Comparison of ENCODE assay signal across 14 cellular contexts in the genomic region with DNA sequence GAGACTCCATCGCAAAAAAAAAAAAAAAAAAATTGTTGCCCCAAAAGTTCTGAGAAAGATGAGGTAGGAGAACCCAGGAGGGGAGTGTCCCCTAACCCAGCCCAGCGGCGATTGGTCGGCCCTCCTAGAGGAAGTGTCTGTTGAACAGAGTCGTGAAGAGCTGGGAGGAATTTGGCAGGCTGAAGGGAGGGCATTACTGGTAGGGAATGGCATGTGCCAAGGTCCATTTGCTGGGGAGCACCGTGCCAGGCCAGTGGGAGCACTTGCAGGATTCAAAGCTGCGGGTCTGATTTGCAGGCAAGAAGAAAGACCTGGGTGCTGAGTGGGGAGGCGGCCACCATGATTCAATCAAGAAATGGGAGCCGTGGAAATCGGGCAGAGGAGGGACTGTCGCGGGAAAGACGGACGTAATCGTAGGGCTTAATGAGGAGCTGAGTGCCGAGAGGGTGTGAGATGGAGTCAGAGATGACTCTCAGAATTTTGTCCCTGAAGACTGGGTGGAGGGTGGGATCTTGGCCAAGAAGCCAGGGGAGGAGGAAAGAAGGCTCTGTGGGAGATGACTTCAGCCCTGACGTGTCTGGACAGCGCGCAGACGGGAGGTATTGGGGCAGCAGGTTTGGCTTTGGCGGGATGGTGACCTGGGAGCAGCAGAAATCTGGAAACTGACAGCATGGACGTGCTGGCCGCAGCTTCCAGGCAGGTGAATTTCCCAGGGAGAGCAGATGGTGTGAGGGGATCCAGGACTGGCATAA. TPM values are rescaled to one million over a fixed set of nuclear protein-coding genes. Genes with fewer than 3 reads are reported as not detected.
DNase-seq lines count a peak whose midpoint lies in the region; ATAC-seq and TF ChIP-seq lines count a peak whose summit lies in the region.
"Had no signal": no experiment of that assay in that cellular context is flagged by ENCODE, and none has a peak within 500 bp of the region (broad histone marks: within the 10 kb centered on the region; RNA-seq: fewer than 3 reads in every experiment).

No MANE protein-coding gene starts in this region.

- TF ChIP-seq POLR2A in right lobe of liver (IDR thresholded peaks at IDR 0.05) (no peak), suprapubic skin (IDR thresholded peaks at IDR 0.05) (no peak)

- CTCF ChIA-PET in CD8-positive, alpha-beta T cell (lab: Charles Lee): no interaction called here

- no peaks in the 10 kb centered on the region for H3K27me3 Mint-ChIP-seq in CD8-positive, alpha-beta T cell (ENCODE audit: low read depth)

- peaks cover 17% of the 10 kb centered on the region for H3K36me3 Mint-ChIP-seq in CD8-positive, alpha-beta T cell

- peak; percentile 64 for DNase-seq in DMS 273 (lab: John Stamatoyannopoulos, UW; ENCODE audit: unreplicated experiment)
- DNase-seq in DMS 273 treated with DMSO at 0.1 percent for 48 hours (lab: John Stamatoyannopoulos, UW): no peak
- DNase-seq in epithelial cell of esophagus (ENCODE audit: low read depth): peak; percentile 12
- peak in 2 of 3 donors; percentile 61 to 62 for DNase-seq in right lobe of liver
- DNase-seq in suprapubic skin (ENCODE audit: low spot score in 2 of 2): peak; percentile 80 to 83
- DNase-seq in NCI-H510A treated with DMSO at 0.1 percent for 48 hours (lab: John Stamatoyannopoulos, UW): no peak
- no peak for DNase-seq in activated gamma-delta T cell treated with Interleukin-2 at 50 U/mL for 16 hours
- DNase-seq in CD8-positive, alpha-beta T cell: no peak
- DNase-seq: activated CD8-positive, alpha-beta memory T cell treated with anti-CD3 and anti-CD28 coated beads, Interleukin-2, amount 50 U/mL, for 48 hours; hippocampal formation; NCI-H524 treated with DMSO at 0.1 percent for 48 hours; posterior cingulate gyrus had no signal

- H3K9me3 Mint-ChIP-seq in CD8-positive, alpha-beta T cell: no peaks in the 10 kb centered on the region

- no peak for TF ChIP-seq EP300 in suprapubic skin (IDR thresholded peaks at IDR 0.05)

- H3K36me3 ChIP-seq in right lobe of liver (no peaks in the 10 kb centered on the region), suprapubic skin (no peaks in the 10 kb centered on the region)
- no peaks in the 10 kb centered on the region for H3K36me3 ChIP-seq in CD8-positive, alpha-beta T cell (ENCODE audit: insufficient read depth, low read length)
- H3K36me3 ChIP-seq: SJSA1 had no signal

- H3K9me3 ChIP-seq in right lobe of liver (no peaks in the 10 kb centered on the region), suprapubic skin (no peaks in the 10 kb centered on the region)
- no peaks in the 10 kb centered on the region for H3K9me3 ChIP-seq in CD8-positive, alpha-beta T cell (ENCODE audit: low read length)
- H3K9me3 ChIP-seq: SJSA1 had no signal

- POLR2A ChIA-PET in CD8-positive, alpha-beta T cell (lab: Charles Lee): no interaction called here

- TF ChIP-seq CTCF in epithelial cell of esophagus (IDR thresholded peaks at IDR 0.05; ENCODE audit: insufficient read depth, low read depth, low read length, missing control alignments): no peak
- no peak for TF ChIP-seq CTCF in right lobe of liver (IDR thresholded peaks at IDR 0.05)
- no peak for TF ChIP-seq CTCF in suprapubic skin (IDR thresholded peaks at IDR 0.05)
- TF ChIP-seq CTCF in CD8-positive, alpha-beta T cell (IDR thresholded peaks at IDR 0.05): no peak

- 75% methylated on average over 22 of the region's 23 CpGs for WGBS in right lobe of liver (ENCODE audit: insufficient coverage, low coverage, low lambda C conversion rate, missing lambda C conversion rate)
- 40% methylated on average over 23 of the region's 23 CpGs for WGBS in suprapubic skin

- peak; percentile 55 to 89 (median 64) for ATAC-seq in right lobe of liver
- ATAC-seq in CD8-positive, alpha-beta T cell: no peak

- no peaks in the 10 kb centered on the region for H3K4me1 Mint-ChIP-seq in CD8-positive, alpha-beta T cell (ENCODE audit: low read depth)

- no peak overlapping the region for H3K27ac Mint-ChIP-seq in CD8-positive, alpha-beta T cell

- H3K27ac ChIP-seq in right lobe of liver (no peak overlapping the region), suprapubic skin (peak overlapping the region; percentile 82)
- H3K27ac ChIP-seq in CD8-positive, alpha-beta T cell (ENCODE audit: low read depth, low read length): no peak overlapping the region
- H3K27ac ChIP-seq: 22Rv1, SJSA1 had no signal

- no peaks in the 10 kb centered on the region for H3K27me3 ChIP-seq in right lobe of liver
- H3K27me3 ChIP-seq in suprapubic skin: no peaks in the 10 kb centered on the region
- H3K27me3 ChIP-seq in CD8-positive, alpha-beta T cell (ENCODE audit: insufficient read depth, low read length): no peaks in the 10 kb centered on the region
- H3K27me3 ChIP-seq: SJSA1 had no signal

- H3K4me3 Mint-ChIP-seq in CD8-positive, alpha-beta T cell: no peak overlapping the region

- H3K4me1 ChIP-seq in right lobe of liver (peaks cover 0 to 16% (median 7%) of the 10 kb centered on the region in 4 donors), suprapubic skin (peaks cover 30% of the 10 kb centered on the region)
- H3K4me1 ChIP-seq in CD8-positive, alpha-beta T cell (ENCODE audit: insufficient read depth, low read length): no peaks in the 10 kb centered on the region
- H3K4me1 ChIP-seq: SJSA1 had no signal

- H3K4me3 ChIP-seq in epithelial cell of esophagus (ENCODE audit: low read length) (no peak overlapping the region), right lobe of liver (no peak overlapping the region), suprapubic skin (peak overlapping the region; percentile 18)
- no peak overlapping the region for H3K4me3 ChIP-seq in CD8-positive, alpha-beta T cell (ENCODE audit: low read depth, low read length)
- H3K4me3 ChIP-seq: SJSA1 had no signal

- intact Hi-C loops in right lobe of liver (cut with DNase I): no loop called here
- intact Hi-C loops in CD8-positive, alpha-beta T cell (cut with DNase I, micrococcal nuclease): no loop called here

RNA-seq across cellular contexts. Expression of a gene that starts 15.4 kb away (rescaled TPM):
- total RNA-seq in right lobe of liver (10 to 100 TPM; 38.6 to 75.4 (median 58.3) TPM), suprapubic skin (100 to 1,000 TPM in 3 of 4 donors, 10 to 100 TPM in 1; 84.6 to 132 (median 118) TPM)
- 1 to 10 TPM; 6.9 to 7.2 TPM for total RNA-seq in CD8-positive, alpha-beta T cell
- total RNA-seq: SJSA1 had no signal

Comparison
In these comparisons a context has a peak if more than half of its experiments do, and no peak if none do; other contexts are left out.
1. DNase-seq: peak in DMS 273 (single experiment), epithelial cell of esophagus (single experiment), right lobe of liver (2 of 3) and suprapubic skin (2 of 2); none in DMS 273 treated with DMSO at 0.1 percent for 48 hours (single experiment), NCI-H510A treated with DMSO at 0.1 percent for 48 hours (single experiment), activated gamma-delta T cell treated with Interleukin-2 at 50 U/mL for 16 hours (single experiment) and CD8-positive, alpha-beta T cell (0 of 7).
2. RNA of a gene that starts 15.4 kb away (total RNA-seq): 84.6 to 132 TPM in suprapubic skin and 38.6 to 75.4 TPM in right lobe of liver; 6.9 to 7.2 TPM in CD8-positive, alpha-beta T cell; every median in the first group is over 4 times any median in the second.